Comparison of ENCODE assay signal across 9 cellular contexts in the genomic region with DNA sequence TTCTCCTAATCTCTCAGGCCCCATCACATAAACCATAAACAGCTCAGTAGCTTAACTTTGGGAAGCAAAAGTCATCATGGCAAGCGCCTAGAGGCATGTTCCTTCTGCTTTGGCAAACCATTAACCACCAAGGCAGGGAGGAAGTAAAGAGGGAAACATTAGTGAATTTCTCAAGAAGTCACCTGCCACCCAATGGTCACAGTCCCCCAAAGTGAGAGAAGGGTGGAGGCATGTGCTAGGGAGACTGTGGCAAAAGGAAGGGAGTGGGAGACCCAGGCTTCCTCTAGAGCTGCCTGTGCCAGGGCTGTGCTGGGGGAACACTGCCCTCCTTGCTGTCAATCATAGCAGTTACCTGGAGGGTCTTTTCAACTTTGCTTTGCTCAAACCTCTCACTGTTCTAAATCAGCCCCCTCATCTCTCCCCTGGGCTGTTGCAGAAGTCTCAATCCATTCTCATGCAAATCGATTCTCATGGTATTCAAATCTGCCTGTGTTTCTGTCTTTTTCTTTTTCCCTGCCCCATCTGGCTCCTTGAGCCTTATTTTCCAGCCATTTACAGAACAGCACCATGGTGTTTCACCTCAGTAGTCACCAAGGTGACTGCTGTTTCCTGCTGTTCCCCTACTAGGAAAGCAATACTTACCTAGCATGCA. TPM values are rescaled to one million over a fixed set of nuclear protein-coding genes. Genes with fewer than 3 reads are reported as not detected.
DNase-seq lines count a peak whose midpoint lies in the region; TF ChIP-seq lines count a peak whose summit lies in the region.
"Had no signal": no experiment of that assay in that cellular context is flagged by ENCODE, and none has a peak within 500 bp of the region (broad histone marks: within the 10 kb centered on the region; RNA-seq: fewer than 3 reads in every experiment).

No MANE protein-coding gene starts in this region.

- TF ChIP-seq CTCF in endodermal cell (conservative IDR thresholded peaks at IDR 0.05) (no peak), type B pancreatic cell (conservative IDR thresholded peaks at IDR 0.05) (no peak), prostate gland (IDR thresholded peaks at IDR 0.05) (no peak)

- H3K36me3 Mint-ChIP-seq in activated naive CD4-positive, alpha-beta T cell treated with anti-CD3 and anti-CD28 coated beads, Interleukin-2, amount 50 U/mL, for 24 hours, result no peaks in the 10 kb centered on the region
- no peaks in the 10 kb centered on the region for H3K36me3 Mint-ChIP-seq in endodermal cell (ENCODE audit: low read depth)
- no peaks in the 10 kb centered on the region for H3K36me3 Mint-ChIP-seq in type B pancreatic cell

- H3K4me1 Mint-ChIP-seq in activated naive CD4-positive, alpha-beta T cell treated with anti-CD3 and anti-CD28 coated beads, Interleukin-2, amount 50 U/mL, for 24 hours, result peaks cover 26% of the 10 kb centered on the region
- H3K4me1 Mint-ChIP-seq in endodermal cell (peaks cover 39% of the 10 kb centered on the region), type B pancreatic cell (ENCODE audit: unreplicated experiment) (peaks cover 12% of the 10 kb centered on the region)

- 25 to 48% methylated on average over 1 to 2 of the region's 2 CpGs for WGBS in endodermal cell (ENCODE audit: insufficient coverage in 1 of 2, insufficient read length in 1 of 2), 2 experiments
- WGBS in prostate gland, result 44% methylated on average over 2 of the region's 2 CpGs

- H3K4me1 ChIP-seq in endodermal cell (ENCODE audit: control insufficient read depth, insufficient read depth, low read length) (peaks cover 7% of the 10 kb centered on the region), prostate gland (replicated peaks) (no peaks in the 10 kb centered on the region)

- H3K4me3 ChIP-seq in endodermal cell (ENCODE audit: low read length) (no peak overlapping the region), prostate gland (no peak overlapping the region)

- H3K27ac ChIP-seq in endodermal cell (ENCODE audit: low read depth, low read length) (no peak overlapping the region), prostate gland (no peak overlapping the region)

- TF ChIP-seq POLR2A in prostate gland (IDR thresholded peaks at IDR 0.05), result no peak

- intact Hi-C loops in prostate gland (cut with DNase I), result loop anchor here (5.0 kb wide), 1 partner anchor 50 kb away; no protein-coding TSS in a partner anchor

- H3K4me3 Mint-ChIP-seq in activated naive CD4-positive, alpha-beta T cell treated with anti-CD3 and anti-CD28 coated beads, Interleukin-2, amount 50 U/mL, for 24 hours, result peak overlapping the region; percentile 45
- H3K4me3 Mint-ChIP-seq in endodermal cell, result no peak overlapping the region
- peak overlapping the region; percentile 79 for H3K4me3 Mint-ChIP-seq in type B pancreatic cell

- no peaks in the 10 kb centered on the region for H3K27me3 ChIP-seq in endodermal cell (ENCODE audit: control insufficient read depth, insufficient read depth, low read length, poor library complexity, severe bottlenecking)
- H3K27me3 ChIP-seq in prostate gland (replicated peaks; ENCODE audit: insufficient read depth), result no peaks in the 10 kb centered on the region

- no peak for DNase-seq in activated naive CD4-positive, alpha-beta T cell treated with Interleukin-2 at 50 U/mL for 16 hours
- peak; percentile 21 for DNase-seq in NOMO-1 treated with dmso at 0.1 percent for 144 hours (lab: John Stamatoyannopoulos, UW; ENCODE audit: unreplicated experiment)
- peak; percentile 63 for DNase-seq in endodermal cell
- DNase-seq in type B pancreatic cell (ENCODE audit: extremely low spot score, unreplicated experiment), result no peak
- DNase-seq in SHP77 (lab: John Stamatoyannopoulos, UW), result no peak
- DNase-seq in NAMALWA (ENCODE audit: low spot score), result no peak
- DNase-seq in prostate gland (ENCODE audit: low spot score), result no peak
- DNase-seq: NCI-H187 had no signal

- peak overlapping the region; percentile 75 for H3K27ac Mint-ChIP-seq in activated naive CD4-positive, alpha-beta T cell treated with anti-CD3 and anti-CD28 coated beads, Interleukin-2, amount 50 U/mL, for 24 hours
- H3K27ac Mint-ChIP-seq in endodermal cell (peak overlapping the region; percentile 23), type B pancreatic cell (peak overlapping the region; percentile 87)

- H3K9ac ChIP-seq in endodermal cell (ENCODE audit: extremely low read depth, low read length, poor library complexity, severe bottlenecking), result no peak overlapping the region

- H3K36me3 ChIP-seq in endodermal cell (ENCODE audit: control insufficient read depth, insufficient read depth, low read length) (no peaks in the 10 kb centered on the region), prostate gland (no peaks in the 10 kb centered on the region)

- H3K27me3 Mint-ChIP-seq in activated naive CD4-positive, alpha-beta T cell treated with anti-CD3 and anti-CD28 coated beads, Interleukin-2, amount 50 U/mL, for 24 hours, result peaks cover under 1% of the 10 kb centered on the region
- H3K27me3 Mint-ChIP-seq in endodermal cell (ENCODE audit: insufficient read depth) (no peaks in the 10 kb centered on the region), type B pancreatic cell (no peaks in the 10 kb centered on the region)

- no peaks in the 10 kb centered on the region for H3K9me3 ChIP-seq in endodermal cell (ENCODE audit: control insufficient read depth, low read length)
- H3K9me3 ChIP-seq in prostate gland, result no peaks in the 10 kb centered on the region

- H3K9me3 Mint-ChIP-seq in activated naive CD4-positive, alpha-beta T cell treated with anti-CD3 and anti-CD28 coated beads, Interleukin-2, amount 50 U/mL, for 24 hours, result no peaks in the 10 kb centered on the region
- H3K9me3 Mint-ChIP-seq in endodermal cell (no peaks in the 10 kb centered on the region), type B pancreatic cell (no peaks in the 10 kb centered on the region)

RNA-seq across cellular contexts. Expression of a gene that starts 1.8 kb away (rescaled TPM):
- 10 to 100 TPM; 22.8 to 26.1 TPM for total RNA-seq in endodermal cell
- polyA plus RNA-seq in endodermal cell (2013, experiment 1 of 2), result 26.2 TPM
- 27.0 TPM for polyA plus RNA-seq in endodermal cell (2013, experiment 2 of 2)
- 17.2 and 23.6 TPM in 2 replicates for total RNA-seq in type B pancreatic cell (ENCODE audit: low replicate concordance)
- 10 to 100 TPM; 30.4 to 31.2 TPM for total RNA-seq in prostate gland

Comparison
In these comparisons a context has a peak if more than half of its experiments do, and no peak if none do; other contexts are left out.
1. H3K27ac Mint-ChIP-seq: peak in every context shown above with its lines; median percentile 87 in type B pancreatic cell; 75 in activated naive CD4-positive, alpha-beta T cell treated with anti-CD3 and anti-CD28 coated beads, Interleukin-2, amount 50 U/mL, for 24 hours; 23 in endodermal cell.
2. DNase-seq: peak in NOMO-1 treated with dmso at 0.1 percent for 144 hours (single experiment) and endodermal cell (single experiment); none in activated naive CD4-positive, alpha-beta T cell treated with Interleukin-2 at 50 U/mL for 16 hours (single experiment), type B pancreatic cell (single experiment), SHP77 (0 of 2), NAMALWA (single experiment) and prostate gland (single experiment).